ENCODE assay signal across 8 cellular contexts in genomic region chr1:226549937-226550670, GRCh38. TPM values are rescaled to one million over a fixed set of nuclear protein-coding genes. Genes with fewer than 3 reads are reported as not detected.
DNase-seq lines count a peak whose midpoint lies in the region; ATAC-seq and TF ChIP-seq lines count a peak whose summit lies in the region.

No MANE protein-coding gene starts in this region.

- H3K9me3 ChIP-seq in prostate gland: no peaks in the 10 kb centered on the region

- no peak for TF ChIP-seq POLR2A in prostate gland (IDR thresholded peaks at IDR 0.05)

- CTCF ChIA-PET in activated CD4-positive, alpha-beta T cell treated with anti-CD3 and anti-CD28 coated beads for 36 hours (lab: Charles Lee): interaction anchor here (0.6 to 1.4 kb wide), 8 partner anchors 9 to 352 kb away, joined by 3 to 6 read pairs (median 3); no protein-coding TSS in a partner anchor

- POLR2A ChIA-PET in activated CD4-positive, alpha-beta T cell treated with anti-CD3 and anti-CD28 coated beads for 36 hours (lab: Charles Lee): interaction anchor here (0.6 kb wide), 1 partner anchor 76 kb away, joined by 6 read pairs; no protein-coding TSS in a partner anchor

- TF ChIP-seq CTCF in prostate gland (IDR thresholded peaks at IDR 0.05): peak in 1 of 4 experiments; percentile 15

- peaks cover 14% of the 10 kb centered on the region for H3K4me1 Mint-ChIP-seq in activated CD4-positive, alpha-beta T cell treated with anti-CD3 and anti-CD28 coated beads for 36 hours

- H3K4me3 ChIP-seq in prostate gland: peak overlapping the region in 1 of 2 donors; percentile 42

- peaks cover 10% of the 10 kb centered on the region for H3K4me1 ChIP-seq in prostate gland (replicated peaks)

- H3K27me3 ChIP-seq in prostate gland (replicated peaks; ENCODE audit: insufficient read depth): no peaks in the 10 kb centered on the region

- 6% methylated on average over 21 of the region's 21 CpGs for WGBS in prostate gland

- ATAC-seq in activated CD4-positive, alpha-beta T cell treated with anti-CD3 and anti-CD28 coated beads for 36 hours: peak; percentile 18
- ATAC-seq in activated naive CD4-positive, alpha-beta T cell treated with anti-CD3 and anti-CD28 coated beads, Interleukin-2, amount 50 U/mL, for 72 hours: peak; percentile 24 to 33
- ATAC-seq in left ventricle myocardium superior: peak; percentile 57

- peak; percentile 44 for DNase-seq in activated CD4-positive, alpha-beta T cell treated with anti-CD3 and anti-CD28 coated beads for 36 hours
- no peak for DNase-seq in activated CD4-positive, alpha-beta T cell treated with anti-CD3 and anti-CD28 coated beads, Interleukin-2, amount 50 U/mL, for 4 hours
- peak; percentile 11 for DNase-seq in NCI-H1105 (lab: John Stamatoyannopoulos, UW)
- peak in 1 of 2 donors; percentile 18 for DNase-seq in activated naive CD4-positive, alpha-beta T cell treated with anti-CD3 and anti-CD28 coated beads, Interleukin-2, amount 50 U/mL, for 72 hours (ENCODE audit: low spot score in 2 of 2)
- peak; percentile 65 for DNase-seq in left ventricle myocardium superior
- DNase-seq in prostate gland (ENCODE audit: low spot score): peak; percentile 21
- no peak for DNase-seq in NCI-H526 treated with DMSO at 0.1 percent for 48 hours (lab: John Stamatoyannopoulos, UW)
- DNase-seq in NCI-H2029 treated with DMSO at 0.1 percent for 48 hours (lab: John Stamatoyannopoulos, UW): no peak

- peaks cover 52% of the 10 kb centered on the region for H3K27me3 Mint-ChIP-seq in activated CD4-positive, alpha-beta T cell treated with anti-CD3 and anti-CD28 coated beads for 36 hours

- no peaks in the 10 kb centered on the region for H3K36me3 Mint-ChIP-seq in activated CD4-positive, alpha-beta T cell treated with anti-CD3 and anti-CD28 coated beads for 36 hours (ENCODE audit: low read depth)
- no peaks in the 10 kb centered on the region for H3K36me3 Mint-ChIP-seq in activated naive CD4-positive, alpha-beta T cell treated with anti-CD3 and anti-CD28 coated beads, Interleukin-2, amount 50 U/mL, for 72 hours

- H3K9me3 Mint-ChIP-seq in activated CD4-positive, alpha-beta T cell treated with anti-CD3 and anti-CD28 coated beads for 36 hours (ENCODE audit: low read depth): no peaks in the 10 kb centered on the region
- no peaks in the 10 kb centered on the region for H3K9me3 Mint-ChIP-seq in activated naive CD4-positive, alpha-beta T cell treated with anti-CD3 and anti-CD28 coated beads, Interleukin-2, amount 50 U/mL, for 72 hours

- peak overlapping the region; percentile 5 to 58 for H3K27ac ChIP-seq in prostate gland

- peak overlapping the region; percentile 56 for H3K4me3 Mint-ChIP-seq in activated CD4-positive, alpha-beta T cell treated with anti-CD3 and anti-CD28 coated beads for 36 hours

- H3K36me3 ChIP-seq in prostate gland: no peaks in the 10 kb centered on the region

- H3K27ac Mint-ChIP-seq in activated CD4-positive, alpha-beta T cell treated with anti-CD3 and anti-CD28 coated beads for 36 hours: no peak overlapping the region
- no peak overlapping the region for H3K27ac Mint-ChIP-seq in activated naive CD4-positive, alpha-beta T cell treated with anti-CD3 and anti-CD28 coated beads, Interleukin-2, amount 50 U/mL, for 72 hours

- intact Hi-C loops in activated CD4-positive, alpha-beta T cell treated with anti-CD3 and anti-CD28 coated beads for 36 hours (cut with DNase I, micrococcal nuclease): loop anchor here in 1 of 2 experiments (5.0 to 10.0 kb wide), 4 partner anchors 277 to 887 kb away; partner anchors contain the start of gene CDC42BPA
- intact Hi-C loops in left ventricle myocardium superior (cut with micrococcal nuclease) (no loop called here), prostate gland (cut with DNase I) (loop anchor here (5.0 kb wide), 3 partner anchors 77 to 277 kb away; no protein-coding TSS in a partner anchor)

RNA-seq across cellular contexts. Expression of gene STUM, which starts 1.5 kb away (rescaled TPM):
- not detected for total RNA-seq in activated CD4-positive, alpha-beta T cell treated with anti-CD3 and anti-CD28 coated beads for 36 hours
- not detected for total RNA-seq in activated naive CD4-positive, alpha-beta T cell treated with anti-CD3 and anti-CD28 coated beads, Interleukin-2, amount 50 U/mL, for 72 hours
- total RNA-seq in left ventricle myocardium superior (1.3 TPM), prostate gland (1 to 10 TPM; 1.9 to 4.3 TPM)

Comparison
In these comparisons a context has a peak if more than half of its experiments do, and no peak if none do; other contexts are left out.
1. DNase-seq: peak in activated CD4-positive, alpha-beta T cell treated with anti-CD3 and anti-CD28 coated beads for 36 hours (single experiment), NCI-H1105 (single experiment), left ventricle myocardium superior (single experiment) and prostate gland (single experiment); none in activated CD4-positive, alpha-beta T cell treated with anti-CD3 and anti-CD28 coated beads, Interleukin-2, amount 50 U/mL, for 4 hours (0 of 2), NCI-H526 treated with DMSO at 0.1 percent for 48 hours (single experiment) and NCI-H2029 treated with DMSO at 0.1 percent for 48 hours (single experiment).
2. Peak in every context shown above with its lines, with median percentiles within 50 percentile points of each other: ATAC-seq.